ENCODE assay signal across 8 cellular contexts in the genomic region with DNA sequence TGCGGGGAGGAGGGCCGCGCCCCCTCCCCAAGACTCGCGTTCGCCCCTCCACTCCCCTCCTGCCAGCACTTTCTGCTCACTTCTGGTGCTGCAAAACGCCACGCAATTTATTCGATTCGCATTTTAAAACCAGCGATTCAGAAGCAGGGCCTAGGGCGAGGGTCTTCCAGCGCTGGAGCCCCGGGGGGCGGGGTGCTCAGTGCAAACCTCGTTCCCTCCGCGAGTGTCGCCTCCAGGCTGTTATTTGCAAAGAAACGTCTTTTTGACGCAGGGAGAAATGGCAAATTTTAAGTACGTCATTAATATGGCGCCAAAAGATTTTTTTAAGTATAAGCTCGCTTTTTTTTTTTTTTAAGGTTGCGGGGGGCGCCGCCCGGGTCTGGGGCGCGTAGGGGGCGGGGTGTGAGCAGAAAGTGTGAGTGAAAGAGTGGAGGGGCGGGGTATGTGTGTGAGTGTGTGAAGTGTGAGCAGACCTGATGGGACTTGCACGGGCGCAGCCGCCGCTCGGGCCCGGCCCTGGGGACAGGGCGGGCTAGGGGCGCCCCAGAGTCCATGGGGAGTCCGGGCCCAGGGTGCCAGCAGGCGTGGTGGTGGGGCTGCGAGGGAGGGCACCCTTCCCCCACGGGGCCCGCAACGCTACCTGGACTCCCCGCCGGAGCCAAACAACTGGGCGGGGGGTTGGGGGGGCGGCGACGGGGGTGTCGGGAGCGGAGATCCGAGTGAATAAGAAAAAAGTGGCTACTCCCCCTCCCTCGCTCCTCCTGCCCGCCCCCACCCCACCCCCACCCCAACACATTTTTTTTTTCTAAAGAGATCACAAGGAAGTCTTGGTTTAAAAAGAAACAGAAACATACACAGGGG. TPM values are rescaled to one million over a fixed set of nuclear protein-coding genes. Genes with fewer than 3 reads are reported as not detected.
A peak's percentile ranks its signal among the peaks of the same experiment; 100 is the strongest.
DNase-seq lines count a peak whose midpoint lies in the region; ATAC-seq and TF ChIP-seq lines count a peak whose summit lies in the region.

Gene JADE2 (plus strand): TSS at position 845 of the 861 bp plus-strand sequence. CDS start 10,188 bp downstream, outside the sequence.

- DNase-seq in NCI-H1436 (lab: John Stamatoyannopoulos, UW) (peak; percentile 41), NCI-H1436 treated with DMSO at 0.1 percent for 48 hours (lab: John Stamatoyannopoulos, UW) (no peak), NOMO-1 treated with DMSO at 0.1 percent for 48 hours (lab: John Stamatoyannopoulos, UW; ENCODE audit: unreplicated experiment) (peak; percentile 86), endothelial cell (ENCODE audit: low spot score) (no peak), mesothelial cell of epicardium (ENCODE audit: low spot score in 2 of 2, unreplicated experiment in 2 of 2) (peak; percentile 45 to 70)
- peak; percentile 79 for DNase-seq in activated CD8-positive, alpha-beta memory T cell treated with anti-CD3 and anti-CD28 coated beads, Interleukin-2, amount 50 U/mL, for 4 hours
- peak; percentile 62 to 66 for DNase-seq in stimulated activated CD8-positive, alpha-beta memory T cell treated with anti-CD3 and anti-CD28 coated beads, Interleukin-15, amount 100 ng/mL, for 4 hours (ENCODE audit: low read depth in 2 of 2)

- H3K9me3 Mint-ChIP-seq in endothelial cell (ENCODE audit: unreplicated experiment) (no peaks in the 10 kb centered on the region), mesothelial cell of epicardium (no peaks in the 10 kb centered on the region)

- H3K36me3 Mint-ChIP-seq in endothelial cell (ENCODE audit: low read depth, unreplicated experiment): peaks cover 4% of the 10 kb centered on the region
- no peaks in the 10 kb centered on the region for H3K36me3 Mint-ChIP-seq in mesothelial cell of epicardium

- H3K4me1 Mint-ChIP-seq in endothelial cell (ENCODE audit: unreplicated experiment) (peaks cover 4% of the 10 kb centered on the region), mesothelial cell of epicardium (peaks cover 16% of the 10 kb centered on the region)

- peak; percentile 35 for ATAC-seq in HG02981 (IDR thresholded peaks at IDR 0.05; ENCODE audit: unreplicated experiment)

- H3K27me3 Mint-ChIP-seq in endothelial cell (ENCODE audit: unreplicated experiment) (peaks cover 5% of the 10 kb centered on the region), mesothelial cell of epicardium (ENCODE audit: low read depth) (peaks cover 12% of the 10 kb centered on the region)

- TF ChIP-seq CTCF in endothelial cell (IDR thresholded peaks at IDR 0.05; ENCODE audit: unreplicated experiment) (no peak), mesothelial cell of epicardium (IDR thresholded peaks at IDR 0.05; ENCODE audit: unreplicated experiment) (no peak)

- H3K27ac Mint-ChIP-seq in endothelial cell (ENCODE audit: unreplicated experiment) (no peak within 1 kb of the TSS), mesothelial cell of epicardium (peak within 1 kb of the TSS; percentile 97)

- peak within 1 kb of the TSS; percentile 94 for H3K4me3 Mint-ChIP-seq in endothelial cell (ENCODE audit: unreplicated experiment)
- peak within 1 kb of the TSS; percentile 94 for H3K4me3 Mint-ChIP-seq in mesothelial cell of epicardium

RNA-seq across cellular contexts. Expression of gene JADE2, which starts in this region (rescaled TPM):
- total RNA-seq in endothelial cell (ENCODE audit: unreplicated experiment) (3.0 TPM), mesothelial cell of epicardium (24.7 to 26.4 TPM (median 25.2 TPM) in 3 replicates)

Comparison
In these comparisons a context has a peak if more than half of its experiments do, and no peak if none do; other contexts are left out.
1. DNase-seq: peak in NCI-H1436 (single experiment), NOMO-1 treated with DMSO at 0.1 percent for 48 hours (single experiment), activated CD8-positive, alpha-beta memory T cell treated with anti-CD3 and anti-CD28 coated beads, Interleukin-2, amount 50 U/mL, for 4 hours (single experiment), mesothelial cell of epicardium (2 of 2) and stimulated activated CD8-positive, alpha-beta memory T cell treated with anti-CD3 and anti-CD28 coated beads, Interleukin-15, amount 100 ng/mL, for 4 hours (2 of 2); none in NCI-H1436 treated with DMSO at 0.1 percent for 48 hours (single experiment) and endothelial cell (single experiment).